18 cellular contexts compared by ENCODE assay signal in genomic region chr6:40256831-40257230, GRCh38.
DNase-seq lines count a peak whose midpoint lies in the region; ATAC-seq lines count a peak whose summit lies in the region.
"Had no signal": no experiment of that assay in that cellular context is flagged by ENCODE, and none has a peak within 500 bp of the region (broad histone marks: within the 10 kb centered on the region; RNA-seq: fewer than 3 reads in every experiment).

No MANE protein-coding gene starts in this region.

- ATAC-seq in GM18520 (IDR thresholded peaks at IDR 0.05; ENCODE audit: unreplicated experiment) (no peak), HG03565 (IDR thresholded peaks at IDR 0.05; ENCODE audit: unreplicated experiment) (no peak)
- ATAC-seq: A549, GM12878, HepG2 had no signal

- peak; percentile 7 for DNase-seq in NCI-H1105 treated with DMSO at 0.1 percent for 48 hours (lab: John Stamatoyannopoulos, UW)
- DNase-seq in NCI-H1105 (lab: John Stamatoyannopoulos, UW): no peak
- DNase-seq in DMS79 (lab: John Stamatoyannopoulos, UW): peak; percentile 3
- DNase-seq in NCI-H1694 (lab: John Stamatoyannopoulos, UW): peak; percentile 12
- peak; percentile 62 for DNase-seq in NCI-H69 (lab: John Stamatoyannopoulos, UW)
- no peak for DNase-seq in C1 segment of cervical spinal cord (lab: John Stamatoyannopoulos, UW)
- DNase-seq: AML-193; CD4-positive, alpha-beta memory T cell; DMS153; DND-41; EL; GOT3; H9 had no signal

Comparison
In these comparisons a context has a peak if more than half of its experiments do, and no peak if none do; other contexts are left out.
1. DNase-seq: peak in NCI-H1105 treated with DMSO at 0.1 percent for 48 hours (single experiment), DMS79 (single experiment), NCI-H1694 (single experiment) and NCI-H69 (single experiment); none in NCI-H1105 (single experiment) and C1 segment of cervical spinal cord (0 of 14).